In the genomic region with DNA sequence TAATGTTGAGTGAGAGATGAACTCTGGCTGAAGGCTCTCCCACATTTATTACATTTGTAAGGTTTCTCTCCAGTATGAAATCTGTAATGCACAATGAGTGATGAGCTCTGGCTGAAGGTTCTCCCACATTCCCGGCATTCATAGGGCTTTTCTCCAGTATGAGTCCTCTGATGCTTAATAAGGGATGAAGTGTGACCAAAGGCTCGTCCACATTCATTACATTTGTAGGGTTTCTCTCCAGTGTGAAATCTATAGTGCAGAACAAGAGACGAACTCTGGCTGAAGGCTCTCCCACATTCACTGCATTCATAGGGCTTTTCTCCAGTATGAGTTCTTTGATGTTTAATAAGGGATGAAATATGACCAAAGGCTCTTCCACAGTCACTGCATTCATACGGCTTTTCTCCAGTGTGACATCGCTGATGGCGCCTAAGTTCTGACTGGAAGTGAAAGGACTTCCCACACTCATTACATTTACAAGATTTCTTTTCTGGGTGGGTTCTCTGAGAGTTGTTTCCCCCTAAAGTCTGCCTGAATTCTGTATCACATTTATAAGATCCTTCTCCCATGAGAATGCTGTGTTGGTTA, we compare ENCODE assay signal across 1 cellular context.
TF ChIP-seq lines count a peak whose summit lies in the region.

No MANE protein-coding gene starts in this region.

TF ChIP-seq in HepG2, 621 proteins besides CTCF, POLR2A, EP300 and RAD21:
- TF ChIP-seq ZNF274 (CRISPR knock-in tag; IDR thresholded peaks at IDR 0.05): peak; percentile 100
- TF ChIP-seq, protein P1, sequence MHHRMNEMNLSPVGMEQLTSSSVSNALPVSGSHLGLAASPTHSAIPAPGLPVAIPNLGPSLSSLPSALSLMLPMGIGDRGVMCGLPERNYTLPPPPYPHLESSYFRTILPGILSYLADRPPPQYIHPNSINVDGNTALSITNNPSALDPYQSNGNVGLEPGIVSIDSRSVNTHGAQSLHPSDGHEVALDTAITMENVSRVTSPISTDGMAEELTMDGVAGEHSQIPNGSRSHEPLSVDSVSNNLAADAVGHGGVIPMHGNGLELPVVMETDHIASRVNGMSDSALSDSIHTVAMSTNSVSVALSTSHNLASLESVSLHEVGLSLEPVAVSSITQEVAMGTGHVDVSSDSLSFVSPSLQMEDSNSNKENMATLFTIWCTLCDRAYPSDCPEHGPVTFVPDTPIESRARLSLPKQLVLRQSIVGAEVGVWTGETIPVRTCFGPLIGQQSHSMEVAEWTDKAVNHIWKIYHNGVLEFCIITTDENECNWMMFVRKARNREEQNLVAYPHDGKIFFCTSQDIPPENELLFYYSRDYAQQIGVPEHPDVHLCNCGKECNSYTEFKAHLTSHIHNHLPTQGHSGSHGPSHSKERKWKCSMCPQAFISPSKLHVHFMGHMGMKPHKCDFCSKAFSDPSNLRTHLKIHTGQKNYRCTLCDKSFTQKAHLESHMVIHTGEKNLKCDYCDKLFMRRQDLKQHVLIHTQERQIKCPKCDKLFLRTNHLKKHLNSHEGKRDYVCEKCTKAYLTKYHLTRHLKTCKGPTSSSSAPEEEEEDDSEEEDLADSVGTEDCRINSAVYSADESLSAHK (CRISPR knock-in tag; IDR thresholded peaks at IDR 0.05; ENCODE audit: borderline replicate concordance): no peak
